ENCODE assay signal across 12 cellular contexts in the genomic region with DNA sequence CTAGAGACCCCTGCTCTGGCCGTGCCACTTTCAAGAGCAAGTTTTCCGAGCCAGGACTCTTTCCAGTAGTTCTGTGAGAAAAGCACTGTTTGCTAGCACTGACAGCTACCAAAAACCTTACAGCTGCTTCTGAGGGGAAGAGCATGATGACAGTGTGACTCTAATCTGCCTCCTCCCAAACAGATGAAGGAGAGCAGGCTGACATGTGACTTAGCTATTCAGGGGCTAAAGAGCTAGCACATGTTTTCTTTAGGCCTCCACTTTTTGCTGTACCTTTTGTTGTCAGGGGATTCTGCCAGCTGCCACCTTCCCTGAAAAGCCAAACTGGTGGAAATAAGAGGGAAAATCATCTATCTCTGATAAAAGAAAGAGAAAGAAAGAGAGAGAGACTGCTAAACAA. TPM values are rescaled to one million over a fixed set of nuclear protein-coding genes. Genes with fewer than 3 reads are reported as not detected.
DNase-seq lines count a peak whose midpoint lies in the region; ATAC-seq and TF ChIP-seq lines count a peak whose summit lies in the region.
"Had no signal": no experiment of that assay in that cellular context is flagged by ENCODE, and none has a peak within 500 bp of the region (broad histone marks: within the 10 kb centered on the region; RNA-seq: fewer than 3 reads in every experiment).

No MANE protein-coding gene starts in this region.

- H3K36me3 Mint-ChIP-seq in activated CD4-positive, alpha-beta T cell treated with anti-CD3 and anti-CD28 coated beads, Interleukin-2, amount 10 ng/mL, durations not matched to agents 24 days and 14 days (ENCODE audit: low read depth): peaks cover 13% of the 10 kb centered on the region
- H3K36me3 Mint-ChIP-seq in progenitor cell of endocrine pancreas (ENCODE audit: insufficient read depth): peaks cover 7% of the 10 kb centered on the region
- H3K36me3 Mint-ChIP-seq in activated CD8-positive, alpha-beta memory T cell treated with anti-CD3 and anti-CD28 coated beads, Interleukin-2, amount 10 ng/mL, durations not matched to agents 7 days and 5 days: peaks cover 17% of the 10 kb centered on the region

- ATAC-seq in activated CD8-positive, alpha-beta memory T cell treated with anti-CD3 and anti-CD28 coated beads, Interleukin-2, amount 10 ng/mL, durations not matched to agents 7 days and 5 days: no peak

- no peaks in the 10 kb centered on the region for H3K9me3 ChIP-seq in skeletal muscle satellite cell (replicated peaks; ENCODE audit: low read length)
- H3K9me3 ChIP-seq: HAP-1, tibial artery had no signal

- peak overlapping the region; percentile 2 for H3K4me2 ChIP-seq in skeletal muscle satellite cell (ENCODE audit: low read length)

- H3K27me3 ChIP-seq in skeletal muscle satellite cell (ENCODE audit: control insufficient read depth, insufficient read depth, low read length): no peaks in the 10 kb centered on the region
- H3K27me3 ChIP-seq: tibial artery had no signal

- H3K4me1 Mint-ChIP-seq in activated CD4-positive, alpha-beta T cell treated with anti-CD3 and anti-CD28 coated beads, Interleukin-2, amount 10 ng/mL, durations not matched to agents 24 days and 14 days: peaks cover 32% of the 10 kb centered on the region
- no peaks in the 10 kb centered on the region for H3K4me1 Mint-ChIP-seq in progenitor cell of endocrine pancreas (ENCODE audit: low read depth)
- peaks cover 30% of the 10 kb centered on the region for H3K4me1 Mint-ChIP-seq in activated CD8-positive, alpha-beta memory T cell treated with anti-CD3 and anti-CD28 coated beads, Interleukin-2, amount 10 ng/mL, durations not matched to agents 7 days and 5 days

- CTCF ChIA-PET in activated CD8-positive, alpha-beta memory T cell treated with anti-CD3 and anti-CD28 coated beads, Interleukin-2, amount 10 ng/mL, durations not matched to agents 7 days and 5 days (lab: Charles Lee): interaction anchor here (0.8 kb wide), 1 partner anchor 175 kb away, joined by 3 read pairs; no protein-coding TSS in a partner anchor

- peak overlapping the region; percentile 11 for H3K9ac ChIP-seq in skeletal muscle satellite cell (ENCODE audit: low read depth, low read length)

- H3K4me3 ChIP-seq in fibroblast of the aortic adventitia (ENCODE audit: low read depth, low read length): no peak overlapping the region
- no peak overlapping the region for H3K4me3 ChIP-seq in skeletal muscle satellite cell (ENCODE audit: low read length)
- H3K4me3 ChIP-seq: HAP-1, lung, tibial artery had no signal

- no peak overlapping the region for H3K4me3 Mint-ChIP-seq in activated CD4-positive, alpha-beta T cell treated with anti-CD3 and anti-CD28 coated beads, Interleukin-2, amount 10 ng/mL, durations not matched to agents 24 days and 14 days
- H3K4me3 Mint-ChIP-seq in progenitor cell of endocrine pancreas (ENCODE audit: low read depth): no peak overlapping the region
- H3K4me3 Mint-ChIP-seq in activated CD8-positive, alpha-beta memory T cell treated with anti-CD3 and anti-CD28 coated beads, Interleukin-2, amount 10 ng/mL, durations not matched to agents 7 days and 5 days: no peak overlapping the region

- H3K27ac Mint-ChIP-seq in activated CD4-positive, alpha-beta T cell treated with anti-CD3 and anti-CD28 coated beads, Interleukin-2, amount 10 ng/mL, durations not matched to agents 24 days and 14 days: peak overlapping the region; percentile 13
- no peak overlapping the region for H3K27ac Mint-ChIP-seq in progenitor cell of endocrine pancreas
- H3K27ac Mint-ChIP-seq in activated CD8-positive, alpha-beta memory T cell treated with anti-CD3 and anti-CD28 coated beads, Interleukin-2, amount 10 ng/mL, durations not matched to agents 7 days and 5 days: no peak overlapping the region

- TF ChIP-seq CTCF in fibroblast of the aortic adventitia (IDR thresholded peaks at IDR 0.05; ENCODE audit: insufficient read depth, low read length): no peak
- no peak for TF ChIP-seq CTCF in progenitor cell of endocrine pancreas (IDR thresholded peaks at IDR 0.05; ENCODE audit: unreplicated experiment)

- H3K9me3 Mint-ChIP-seq in activated CD4-positive, alpha-beta T cell treated with anti-CD3 and anti-CD28 coated beads, Interleukin-2, amount 10 ng/mL, durations not matched to agents 24 days and 14 days: peaks cover 11% of the 10 kb centered on the region
- H3K9me3 Mint-ChIP-seq in progenitor cell of endocrine pancreas (ENCODE audit: low read depth): no peaks in the 10 kb centered on the region
- no peaks in the 10 kb centered on the region for H3K9me3 Mint-ChIP-seq in activated CD8-positive, alpha-beta memory T cell treated with anti-CD3 and anti-CD28 coated beads, Interleukin-2, amount 10 ng/mL, durations not matched to agents 7 days and 5 days (ENCODE audit: low read depth)

- H3K36me3 ChIP-seq in skeletal muscle satellite cell (ENCODE audit: insufficient read depth, low read length): no peaks in the 10 kb centered on the region
- H3K36me3 ChIP-seq: HAP-1 had no signal

- peaks cover 28% of the 10 kb centered on the region for H3K4me1 ChIP-seq in skeletal muscle satellite cell (ENCODE audit: control insufficient read depth, insufficient read depth, low read length)

- intact Hi-C loops in activated CD4-positive, alpha-beta T cell treated with anti-CD3 and anti-CD28 coated beads, Interleukin-2, amount 10 ng/mL, durations not matched to agents 24 days and 14 days (cut with micrococcal nuclease): loop anchor here (2.0 kb wide), 1 partner anchor 320 kb away; no protein-coding TSS in a partner anchor

- no peak for DNase-seq in activated CD4-positive, alpha-beta T cell treated with anti-CD3 and anti-CD28 coated beads, Interleukin-2, amount 10 ng/mL, durations not matched to agents 24 days and 14 days
- no peak for DNase-seq in activated CD4-positive, alpha-beta T cell treated with anti-CD3 and anti-CD28 coated beads, Interleukin-2, amount 50 U/mL, for 48 hours
- peak; percentile 37 for DNase-seq in NCI-H82 treated with DMSO at 0.1 percent for 48 hours (lab: John Stamatoyannopoulos, UW; ENCODE audit: unreplicated experiment)
- peak; percentile 58 for DNase-seq in fibroblast of the aortic adventitia (ENCODE audit: low read depth)
- no peak for DNase-seq in COLO668 (lab: John Stamatoyannopoulos, UW; ENCODE audit: unreplicated experiment)
- DNase-seq in progenitor cell of endocrine pancreas (ENCODE audit: low spot score, unreplicated experiment): no peak
- DNase-seq in activated CD8-positive, alpha-beta memory T cell treated with anti-CD3 and anti-CD28 coated beads, Interleukin-2, amount 10 ng/mL, durations not matched to agents 7 days and 5 days: no peak
- DNase-seq: NCI-H2107, tibial artery had no signal

- H3K27me3 Mint-ChIP-seq in activated CD4-positive, alpha-beta T cell treated with anti-CD3 and anti-CD28 coated beads, Interleukin-2, amount 10 ng/mL, durations not matched to agents 24 days and 14 days: no peaks in the 10 kb centered on the region
- H3K27me3 Mint-ChIP-seq in progenitor cell of endocrine pancreas: no peaks in the 10 kb centered on the region
- no peaks in the 10 kb centered on the region for H3K27me3 Mint-ChIP-seq in activated CD8-positive, alpha-beta memory T cell treated with anti-CD3 and anti-CD28 coated beads, Interleukin-2, amount 10 ng/mL, durations not matched to agents 7 days and 5 days

RNA-seq across cellular contexts. Expression of a gene that starts 17.3 kb away (rescaled TPM):
- total RNA-seq in activated CD4-positive, alpha-beta T cell treated with anti-CD3 and anti-CD28 coated beads, Interleukin-2, amount 10 ng/mL, durations not matched to agents 24 days and 14 days: 0.63 and 0.66 TPM in 2 replicates
- total RNA-seq in fibroblast of the aortic adventitia (ENCODE audit: low replicate concordance) (0.27 and 1.6 TPM in 2 replicates), progenitor cell of endocrine pancreas (2.9 and 3.8 TPM in 2 replicates)
- total RNA-seq in skeletal muscle satellite cell (2012; rRNA removed): 0.51 TPM in 1 of 2 replicates, not detected in the other
- 1 to 10 TPM; 2.3 to 3.1 TPM for total RNA-seq in activated CD8-positive, alpha-beta memory T cell treated with anti-CD3 and anti-CD28 coated beads, Interleukin-2, amount 10 ng/mL, durations not matched to agents 7 days and 5 days

RNA-seq across cellular contexts. Expression of a gene that starts 34.1 kb away (rescaled TPM):
- 61.0 and 70.0 TPM in 2 replicates for total RNA-seq in activated CD4-positive, alpha-beta T cell treated with anti-CD3 and anti-CD28 coated beads, Interleukin-2, amount 10 ng/mL, durations not matched to agents 24 days and 14 days
- 17.0 and 18.0 TPM in 2 replicates for total RNA-seq in fibroblast of the aortic adventitia (ENCODE audit: low replicate concordance)
- 10.6 and 15.1 TPM in 2 replicates for total RNA-seq in skeletal muscle satellite cell (2012; rRNA removed)
- 29.9 and 35.4 TPM in 2 replicates for total RNA-seq in progenitor cell of endocrine pancreas
- 10 to 100 TPM; 66.6 to 80.7 TPM for total RNA-seq in activated CD8-positive, alpha-beta memory T cell treated with anti-CD3 and anti-CD28 coated beads, Interleukin-2, amount 10 ng/mL, durations not matched to agents 7 days and 5 days

RNA-seq across cellular contexts. Expression of a gene that starts 45.4 kb away (rescaled TPM):
- total RNA-seq in activated CD4-positive, alpha-beta T cell treated with anti-CD3 and anti-CD28 coated beads, Interleukin-2, amount 10 ng/mL, durations not matched to agents 24 days and 14 days: 0.26 and 0.31 TPM in 2 replicates
- 1.1 TPM in 1 of 2 replicates, not detected in the other for total RNA-seq in fibroblast of the aortic adventitia (ENCODE audit: low replicate concordance)
- 0.22 TPM in 1 of 2 replicates, not detected in the other for total RNA-seq in skeletal muscle satellite cell (2012; rRNA removed)
- total RNA-seq in progenitor cell of endocrine pancreas: 0.18 TPM in 1 of 2 replicates, not detected in the other
- total RNA-seq in activated CD8-positive, alpha-beta memory T cell treated with anti-CD3 and anti-CD28 coated beads, Interleukin-2, amount 10 ng/mL, durations not matched to agents 7 days and 5 days: under 1 TPM in 1 of 2 experiments, not detected in 1; 0.68 TPM

RNA-seq across cellular contexts. Expression of a gene that starts 59.7 kb away (rescaled TPM):
- 0.26 TPM in 1 of 2 replicates, not detected in the other for total RNA-seq in activated CD4-positive, alpha-beta T cell treated with anti-CD3 and anti-CD28 coated beads, Interleukin-2, amount 10 ng/mL, durations not matched to agents 24 days and 14 days
- total RNA-seq in fibroblast of the aortic adventitia (ENCODE audit: low replicate concordance): 0.81 and 0.98 TPM in 2 replicates
- 0.25 and 0.87 TPM in 2 replicates for total RNA-seq in skeletal muscle satellite cell (2012; rRNA removed)
- total RNA-seq in progenitor cell of endocrine pancreas: 63.0 and 75.0 TPM in 2 replicates
- total RNA-seq in activated CD8-positive, alpha-beta memory T cell treated with anti-CD3 and anti-CD28 coated beads, Interleukin-2, amount 10 ng/mL, durations not matched to agents 7 days and 5 days: under 1 TPM in 1 of 2 experiments, not detected in 1; 0.30 TPM

Comparison
In these comparisons a context has a peak if more than half of its experiments do, and no peak if none do; other contexts are left out.
1. DNase-seq: peak in NCI-H82 treated with DMSO at 0.1 percent for 48 hours (single experiment) and fibroblast of the aortic adventitia (single experiment); none in activated CD4-positive, alpha-beta T cell treated with anti-CD3 and anti-CD28 coated beads, Interleukin-2, amount 10 ng/mL, durations not matched to agents 24 days and 14 days (single experiment), activated CD4-positive, alpha-beta T cell treated with anti-CD3 and anti-CD28 coated beads, Interleukin-2, amount 50 U/mL, for 48 hours (0 of 2), COLO668 (single experiment), progenitor cell of endocrine pancreas (single experiment) and activated CD8-positive, alpha-beta memory T cell treated with anti-CD3 and anti-CD28 coated beads, Interleukin-2, amount 10 ng/mL, durations not matched to agents 7 days and 5 days (single experiment).